Comparison of ENCODE assay signal across 19 cellular contexts in genomic region chr6:92124126-92124525, GRCh38.
DNase-seq lines count a peak whose midpoint lies in the region; ATAC-seq and TF ChIP-seq lines count a peak whose summit lies in the region.
"Had no signal": no experiment of that assay in that cellular context is flagged by ENCODE, and none has a peak within 500 bp of the region (broad histone marks: within the 10 kb centered on the region; RNA-seq: fewer than 3 reads in every experiment).

No MANE protein-coding gene starts in this region.

- TF ChIP-seq POLR2A in heart left ventricle (IDR thresholded peaks at IDR 0.05): no peak

- in situ Hi-C loops in astrocyte of the spinal cord (cut with HindIII; ENCODE audit: low sequenced_read_pairs): no loop called here

- no peak overlapping the region for H3K4me3 ChIP-seq in cardiac muscle cell
- H3K4me3 ChIP-seq in heart left ventricle: no peak overlapping the region
- H3K4me3 ChIP-seq in astrocyte of the spinal cord (ENCODE audit: low read depth, low read length): no peak overlapping the region
- H3K4me3 ChIP-seq in endodermal cell (ENCODE audit: low read length): no peak overlapping the region
- H3K4me3 ChIP-seq: esophagus squamous epithelium, upper lobe of right lung had no signal

- H3K4me3 Mint-ChIP-seq in mesothelial cell of epicardium (peak overlapping the region; percentile 24), endodermal cell (no peak overlapping the region)
- H3K4me3 Mint-ChIP-seq in T-helper 2 cell treated with Interferon-gamma antibody and Interleukin-4, amounts not matched to agents 5 μg/mL and 100 μg/mL, for 36 hours: no peak overlapping the region
- no peak overlapping the region for H3K4me3 Mint-ChIP-seq in activated T-cell treated with anti-CD3 and anti-CD28 coated beads, Interleukin-2, amount 50 U/mL, for 4 hours
- H3K4me3 Mint-ChIP-seq: activated CD8-positive, alpha-beta memory T cell treated with anti-CD3 and anti-CD28 coated beads, Interleukin-2, amount 10 ng/mL, durations not matched to agents 7 days and 5 days; activated naive CD4-positive, alpha-beta T cell treated with anti-CD3 and anti-CD28 coated beads, Interleukin-2, amount 50 U/mL, for 24 hours; CD8-positive, alpha-beta memory T cell; naive B cell; stimulated activated memory B cell treated with anti-CD40 and anti-IgM and Interleukin-4, amounts not matched to agents 10 μg/mL and 1 μg/mL and 100 μg/mL, for 72 hours had no signal

- no peaks in the 10 kb centered on the region for H3K36me3 ChIP-seq in cardiac muscle cell
- H3K36me3 ChIP-seq in heart left ventricle: no peaks in the 10 kb centered on the region
- no peaks in the 10 kb centered on the region for H3K36me3 ChIP-seq in endodermal cell (ENCODE audit: control insufficient read depth, insufficient read depth, low read length)
- H3K36me3 ChIP-seq: esophagus squamous epithelium, upper lobe of right lung had no signal

- H3K9ac ChIP-seq in endodermal cell (ENCODE audit: extremely low read depth, low read length, poor library complexity, severe bottlenecking): no peak overlapping the region

- no peaks in the 10 kb centered on the region for H3K9me3 ChIP-seq in cardiac muscle cell (ENCODE audit: low read depth)
- H3K9me3 ChIP-seq in heart left ventricle: no peaks in the 10 kb centered on the region
- no peaks in the 10 kb centered on the region for H3K9me3 ChIP-seq in endodermal cell (ENCODE audit: control insufficient read depth, low read length)
- H3K9me3 ChIP-seq: esophagus squamous epithelium, upper lobe of right lung had no signal

- H3K4me1 Mint-ChIP-seq in mesothelial cell of epicardium (peaks cover 14% of the 10 kb centered on the region), endodermal cell (no peaks in the 10 kb centered on the region)
- H3K4me1 Mint-ChIP-seq in T-helper 2 cell treated with Interferon-gamma antibody and Interleukin-4, amounts not matched to agents 5 μg/mL and 100 μg/mL, for 36 hours (ENCODE audit: low read depth): no peaks in the 10 kb centered on the region
- H3K4me1 Mint-ChIP-seq in activated T-cell treated with anti-CD3 and anti-CD28 coated beads, Interleukin-2, amount 50 U/mL, for 4 hours (ENCODE audit: low read depth): no peaks in the 10 kb centered on the region
- H3K4me1 Mint-ChIP-seq: activated CD8-positive, alpha-beta memory T cell treated with anti-CD3 and anti-CD28 coated beads, Interleukin-2, amount 10 ng/mL, durations not matched to agents 7 days and 5 days; activated naive CD4-positive, alpha-beta T cell treated with anti-CD3 and anti-CD28 coated beads, Interleukin-2, amount 50 U/mL, for 24 hours; CD8-positive, alpha-beta memory T cell; naive B cell; stimulated activated memory B cell treated with anti-CD40 and anti-IgM and Interleukin-4, amounts not matched to agents 10 μg/mL and 1 μg/mL and 100 μg/mL, for 72 hours had no signal

- DNase-seq in cardiac muscle cell (ENCODE audit: low read depth in 1 of 2, low spot score in 1 of 2) (peak; percentile 16 to 57), heart left ventricle (no peak), astrocyte of the spinal cord (ENCODE audit: low read depth, low spot score) (peak; percentile 54), mesothelial cell of epicardium (ENCODE audit: low spot score in 2 of 2, unreplicated experiment in 2 of 2) (no peak), endodermal cell (no peak)
- no peak for DNase-seq in T-helper 2 cell treated with Interferon-gamma antibody and Interleukin-4, amounts not matched to agents 5 μg/mL and 100 μg/mL, for 36 hours (ENCODE audit: low spot score)
- DNase-seq in activated T-cell treated with anti-CD3 and anti-CD28 coated beads, Interleukin-2, amount 50 U/mL, for 4 hours: no peak
- DNase-seq: activated CD8-positive, alpha-beta memory T cell treated with anti-CD3 and anti-CD28 coated beads, Interleukin-2, amount 10 ng/mL, durations not matched to agents 7 days and 5 days; CD8-positive, alpha-beta memory T cell; esophagus squamous epithelium; left colon; naive B cell; retina; upper lobe of right lung had no signal

- peak overlapping the region; percentile 58 for H3K27ac ChIP-seq in cardiac muscle cell
- H3K27ac ChIP-seq in heart left ventricle: no peak overlapping the region
- no peak overlapping the region for H3K27ac ChIP-seq in endodermal cell (ENCODE audit: low read depth, low read length)
- H3K27ac ChIP-seq: esophagus squamous epithelium, upper lobe of right lung, VCaP had no signal

- H3K27me3 ChIP-seq in cardiac muscle cell (no peaks in the 10 kb centered on the region), heart left ventricle (no peaks in the 10 kb centered on the region), endodermal cell (ENCODE audit: control insufficient read depth, insufficient read depth, low read length, poor library complexity, severe bottlenecking) (peaks cover 8% of the 10 kb centered on the region)
- H3K27me3 ChIP-seq: esophagus squamous epithelium, upper lobe of right lung had no signal

- H3K4me1 ChIP-seq in cardiac muscle cell (ENCODE audit: low read depth) (peaks cover 21% of the 10 kb centered on the region), heart left ventricle (peaks cover 0 to 5% (median 0%) of the 10 kb centered on the region in 12 donors), endodermal cell (ENCODE audit: control insufficient read depth, insufficient read depth, low read length) (no peaks in the 10 kb centered on the region)
- H3K4me1 ChIP-seq: esophagus squamous epithelium, upper lobe of right lung had no signal

- intact Hi-C loops in heart left ventricle (cut with DNase I): loop anchor here in 2 of 10 donors (10.0 kb wide), 1 partner anchor 651 kb away; no protein-coding TSS in a partner anchor

- 42 to 66% (median 53%) methylated on average over 8 of the region's 8 CpGs for WGBS in heart left ventricle, 4 donors
- WGBS in endodermal cell (ENCODE audit: insufficient coverage in 1 of 2, insufficient read length in 1 of 2), 2 experiments: 85 to 92% methylated on average over 6 to 8 of the region's 8 CpGs

- TF ChIP-seq CTCF in cardiac muscle cell (IDR thresholded peaks at IDR 0.05; ENCODE audit: low read depth, low read length) (no peak), heart left ventricle (IDR thresholded peaks at IDR 0.05) (no peak), astrocyte of the spinal cord (IDR thresholded peaks at IDR 0.05; ENCODE audit: low read depth, low read length) (no peak), mesothelial cell of epicardium (IDR thresholded peaks at IDR 0.05; ENCODE audit: unreplicated experiment) (no peak), endodermal cell (conservative IDR thresholded peaks at IDR 0.05) (no peak)

- H3K27ac Mint-ChIP-seq in mesothelial cell of epicardium (peak overlapping the region; percentile 51), endodermal cell (no peak overlapping the region)
- H3K27ac Mint-ChIP-seq in T-helper 2 cell treated with Interferon-gamma antibody and Interleukin-4, amounts not matched to agents 5 μg/mL and 100 μg/mL, for 36 hours: no peak overlapping the region
- H3K27ac Mint-ChIP-seq: activated CD8-positive, alpha-beta memory T cell treated with anti-CD3 and anti-CD28 coated beads, Interleukin-2, amount 10 ng/mL, durations not matched to agents 7 days and 5 days; activated naive CD4-positive, alpha-beta T cell treated with anti-CD3 and anti-CD28 coated beads, Interleukin-2, amount 50 U/mL, for 24 hours; CD8-positive, alpha-beta memory T cell; naive B cell; stimulated activated memory B cell treated with anti-CD40 and anti-IgM and Interleukin-4, amounts not matched to agents 10 μg/mL and 1 μg/mL and 100 μg/mL, for 72 hours had no signal

- H3K27me3 Mint-ChIP-seq in mesothelial cell of epicardium (ENCODE audit: low read depth): peaks cover 3% of the 10 kb centered on the region
- H3K27me3 Mint-ChIP-seq in T-helper 2 cell treated with Interferon-gamma antibody and Interleukin-4, amounts not matched to agents 5 μg/mL and 100 μg/mL, for 36 hours (ENCODE audit: low read depth): no peaks in the 10 kb centered on the region
- H3K27me3 Mint-ChIP-seq in activated T-cell treated with anti-CD3 and anti-CD28 coated beads, Interleukin-2, amount 50 U/mL, for 4 hours (ENCODE audit: low read depth): no peaks in the 10 kb centered on the region
- H3K27me3 Mint-ChIP-seq in endodermal cell (ENCODE audit: insufficient read depth): peaks cover 12% of the 10 kb centered on the region
- H3K27me3 Mint-ChIP-seq: activated CD8-positive, alpha-beta memory T cell treated with anti-CD3 and anti-CD28 coated beads, Interleukin-2, amount 10 ng/mL, durations not matched to agents 7 days and 5 days; activated naive CD4-positive, alpha-beta T cell treated with anti-CD3 and anti-CD28 coated beads, Interleukin-2, amount 50 U/mL, for 24 hours; CD8-positive, alpha-beta memory T cell; naive B cell; stimulated activated memory B cell treated with anti-CD40 and anti-IgM and Interleukin-4, amounts not matched to agents 10 μg/mL and 1 μg/mL and 100 μg/mL, for 72 hours had no signal

- no peaks in the 10 kb centered on the region for H3K36me3 Mint-ChIP-seq in mesothelial cell of epicardium
- H3K36me3 Mint-ChIP-seq in T-helper 2 cell treated with Interferon-gamma antibody and Interleukin-4, amounts not matched to agents 5 μg/mL and 100 μg/mL, for 36 hours (ENCODE audit: low read depth): no peaks in the 10 kb centered on the region
- no peaks in the 10 kb centered on the region for H3K36me3 Mint-ChIP-seq in activated T-cell treated with anti-CD3 and anti-CD28 coated beads, Interleukin-2, amount 50 U/mL, for 4 hours (ENCODE audit: insufficient read depth)
- no peaks in the 10 kb centered on the region for H3K36me3 Mint-ChIP-seq in endodermal cell (ENCODE audit: low read depth)
- H3K36me3 Mint-ChIP-seq: activated CD8-positive, alpha-beta memory T cell treated with anti-CD3 and anti-CD28 coated beads, Interleukin-2, amount 10 ng/mL, durations not matched to agents 7 days and 5 days; activated naive CD4-positive, alpha-beta T cell treated with anti-CD3 and anti-CD28 coated beads, Interleukin-2, amount 50 U/mL, for 24 hours; CD8-positive, alpha-beta memory T cell; naive B cell; stimulated activated memory B cell treated with anti-CD40 and anti-IgM and Interleukin-4, amounts not matched to agents 10 μg/mL and 1 μg/mL and 100 μg/mL, for 72 hours had no signal

- ATAC-seq in heart left ventricle: no peak
- ATAC-seq in activated T-cell treated with anti-CD3 and anti-CD28 coated beads, Interleukin-2, amount 50 U/mL, for 4 hours: no peak
- no peak for ATAC-seq in GM18502 (IDR thresholded peaks at IDR 0.05; ENCODE audit: poor library complexity, unreplicated experiment)
- ATAC-seq: activated CD8-positive, alpha-beta memory T cell treated with anti-CD3 and anti-CD28 coated beads, Interleukin-2, amount 10 ng/mL, durations not matched to agents 7 days and 5 days; left colon; SK-N-SH treated with all-trans-retinoic acid at 6 μM for 48 hours; stimulated activated memory B cell treated with anti-CD40 and anti-IgM and Interleukin-4, amounts not matched to agents 10 μg/mL and 1 μg/mL and 100 μg/mL, for 72 hours; upper lobe of right lung had no signal

- no peaks in the 10 kb centered on the region for H3K9me3 Mint-ChIP-seq in mesothelial cell of epicardium
- H3K9me3 Mint-ChIP-seq in T-helper 2 cell treated with Interferon-gamma antibody and Interleukin-4, amounts not matched to agents 5 μg/mL and 100 μg/mL, for 36 hours: no peaks in the 10 kb centered on the region
- H3K9me3 Mint-ChIP-seq in activated T-cell treated with anti-CD3 and anti-CD28 coated beads, Interleukin-2, amount 50 U/mL, for 4 hours: peaks cover 6% of the 10 kb centered on the region
- no peaks in the 10 kb centered on the region for H3K9me3 Mint-ChIP-seq in endodermal cell

Comparison
In these comparisons a context has a peak if more than half of its experiments do, and no peak if none do; other contexts are left out.
1. DNase-seq: peak in cardiac muscle cell (2 of 2) and astrocyte of the spinal cord (single experiment); none in heart left ventricle (0 of 5), mesothelial cell of epicardium (0 of 2), T-helper 2 cell treated with Interferon-gamma antibody and Interleukin-4, amounts not matched to agents 5 μg/mL and 100 μg/mL, for 36 hours (single experiment), activated T-cell treated with anti-CD3 and anti-CD28 coated beads, Interleukin-2, amount 50 U/mL, for 4 hours (single experiment) and endodermal cell (single experiment).